ENCODE assay signal across 20 cellular contexts in genomic region chr9:127812936-127813675, GRCh38. TPM values are rescaled to one million over a fixed set of nuclear protein-coding genes. Genes with fewer than 3 reads are reported as not detected.
DNase-seq lines count a peak whose midpoint lies in the region; ATAC-seq and TF ChIP-seq lines count a peak whose summit lies in the region.
"Had no signal": no experiment of that assay in that cellular context is flagged by ENCODE, and none has a peak within 500 bp of the region (broad histone marks: within the 10 kb centered on the region; RNA-seq: fewer than 3 reads in every experiment).

No MANE protein-coding gene starts in this region.

- TF ChIP-seq CTCF in heart right ventricle (IDR thresholded peaks at IDR 0.05) (no peak), RWPE2 (IDR thresholded peaks at IDR 0.05; ENCODE audit: poor library complexity, severe bottlenecking) (no peak), left ventricle myocardium inferior (IDR thresholded peaks at IDR 0.05; ENCODE audit: borderline replicate concordance) (no peak)

- 82 to 83% methylated on average over 19 of the region's 19 CpGs for whole genome bisulfite sequencing in heart right ventricle, 2 donors
- no CpG with 5 or more reads among the region's 19 CpGs for WGBS in trophoblast cell (ENCODE audit: extremely low coverage, insufficient coverage, insufficient read length)

- H3K4me3 ChIP-seq in heart right ventricle (no peak overlapping the region), RWPE2 (ENCODE audit: severe bottlenecking) (no peak overlapping the region), left ventricle myocardium inferior (no peak overlapping the region), trophoblast cell (ENCODE audit: low read depth, low read length) (no peak overlapping the region)
- H3K4me3 ChIP-seq: A549 had no signal

- no peak overlapping the region for H4K8ac ChIP-seq in trophoblast cell (ENCODE audit: low read depth, low read length)

- H2BK12ac ChIP-seq in trophoblast cell (ENCODE audit: low read length): no peak overlapping the region

- H3K36me3 ChIP-seq in heart right ventricle (peaks cover 0 to 97% (median 68%) of the 10 kb centered on the region in 9 donors), RWPE2 (ENCODE audit: low read depth) (peaks cover 61% of the 10 kb centered on the region), left ventricle myocardium inferior (peaks cover 67% of the 10 kb centered on the region), trophoblast cell (ENCODE audit: control insufficient read depth in 1 of 2, insufficient read depth in 2 of 2, low read length in 2 of 2) (peaks cover 63 to 71% of the 10 kb centered on the region in 2 experiments)

- H2AK5ac ChIP-seq in trophoblast cell (ENCODE audit: low read length): no peak overlapping the region

- no peak for DNase-seq in heart right ventricle
- no peak for DNase-seq in Right ventricle myocardium superior
- peak; percentile 66 for DNase-seq in RWPE2 (ENCODE audit: low spot score)
- no peak for DNase-seq in left ventricle myocardium inferior
- DNase-seq in trophoblast cell: peak; percentile 58 to 66
- no peak for DNase-seq in NCI-H510A treated with DMSO at 0.1 percent for 48 hours (lab: John Stamatoyannopoulos, UW)
- DNase-seq in NCI-H2081 (lab: John Stamatoyannopoulos, UW): no peak
- DNase-seq in activated naive CD4-positive, alpha-beta T cell treated with anti-CD3 and anti-CD28 coated beads, Interleukin-2, amount 50 U/mL, for 16 hours: no peak
- DNase-seq: COR-L47; GF-D8; H9; NCI-H187; NCI-H345; NCI-H69; NK-92 treated with Interleukin-12 subunit alpha and Interleukin-12 subunit beta, amount 100 ng/mL, for 24 hours; OCI-M1; RPMI8226 had no signal

- H3K79me2 ChIP-seq in trophoblast cell (ENCODE audit: control insufficient read depth, insufficient read depth, low read length, poor library complexity): no peaks in the 10 kb centered on the region

- ATAC-seq in heart right ventricle (peak in 6 of 8 donors; percentile 0 to 17 (median 1)), Right ventricle myocardium superior (ENCODE audit: poor library complexity) (no peak), RWPE2 (ENCODE audit: low read depth) (no peak)
- ATAC-seq: A549 had no signal

- H3K4ac ChIP-seq in trophoblast cell (ENCODE audit: low read depth, low read length): no peak overlapping the region

- H3K9ac ChIP-seq in trophoblast cell (ENCODE audit: low read length): no peak overlapping the region

- no peak overlapping the region for H2AFZ ChIP-seq in trophoblast cell (ENCODE audit: insufficient read depth, low read length, poor library complexity)

- no peak overlapping the region for H4K91ac ChIP-seq in trophoblast cell (ENCODE audit: low read depth, low read length)

- H2BK120ac ChIP-seq in trophoblast cell (ENCODE audit: insufficient read depth, low read length, poor library complexity): no peak overlapping the region

- no peak overlapping the region for H3K18ac ChIP-seq in trophoblast cell (ENCODE audit: low read length)

- no peak overlapping the region for H2BK5ac ChIP-seq in trophoblast cell (ENCODE audit: low read depth, low read length, poor library complexity)

- peak overlapping the region in 5 of 10 donors; percentile 1 to 66 (median 57) for H3K27ac ChIP-seq in heart right ventricle
- no peak overlapping the region for H3K27ac ChIP-seq in RWPE2 (ENCODE audit: poor library complexity, severe bottlenecking)
- peak overlapping the region; percentile 59 for H3K27ac ChIP-seq in left ventricle myocardium inferior (replicated peaks)
- H3K27ac ChIP-seq in trophoblast cell (ENCODE audit: low read depth, low read length): no peak overlapping the region
- H3K27ac ChIP-seq: A549, HL-60 had no signal

- H3K4me1 ChIP-seq in heart right ventricle (peaks cover 0 to 52% (median 13%) of the 10 kb centered on the region in 9 donors), RWPE2 (ENCODE audit: insufficient read depth, poor library complexity, severe bottlenecking) (peaks cover 3% of the 10 kb centered on the region), left ventricle myocardium inferior (peaks cover 46% of the 10 kb centered on the region), trophoblast cell (ENCODE audit: control insufficient read depth in 1 of 2, insufficient read depth in 2 of 2, low read length in 2 of 2) (peaks cover 11 to 13% of the 10 kb centered on the region in 2 experiments)

- H3K9me3 ChIP-seq in heart right ventricle: no peaks in the 10 kb centered on the region
- no peaks in the 10 kb centered on the region for H3K9me3 ChIP-seq in RWPE2 (ENCODE audit: severe bottlenecking)
- no peaks in the 10 kb centered on the region for H3K9me3 ChIP-seq in left ventricle myocardium inferior (replicated peaks)
- H3K9me3 ChIP-seq in trophoblast cell (ENCODE audit: insufficient read depth, low read depth, low read length): no peaks in the 10 kb centered on the region
- H3K9me3 ChIP-seq: A549 had no signal

- H3K14ac ChIP-seq in trophoblast cell (ENCODE audit: low read length): no peak overlapping the region

- H3K27me3 ChIP-seq in heart right ventricle: no peaks in the 10 kb centered on the region
- H3K27me3 ChIP-seq in RWPE2 (ENCODE audit: insufficient read depth, poor library complexity, severe bottlenecking): no peaks in the 10 kb centered on the region
- H3K27me3 ChIP-seq in left ventricle myocardium inferior (ENCODE audit: low read depth): no peaks in the 10 kb centered on the region
- no peaks in the 10 kb centered on the region for H3K27me3 ChIP-seq in trophoblast cell (ENCODE audit: insufficient read depth, low read length)

- peaks cover 3% of the 10 kb centered on the region for H3K79me1 ChIP-seq in trophoblast cell (ENCODE audit: low read length)

- H3K23ac ChIP-seq in trophoblast cell (ENCODE audit: low read length): no peak overlapping the region

- intact Hi-C loops in heart right ventricle (cut with DNase I) (loop anchor here in 1 of 10 donors (5.0 kb wide), 1 partner anchor 59 kb away; no protein-coding TSS in a partner anchor), Right ventricle myocardium superior (cut with DNase I) (no loop called here), left ventricle myocardium inferior (cut with micrococcal nuclease) (no loop called here)

- H4K12ac ChIP-seq in trophoblast cell (ENCODE audit: low read depth, low read length): no peak overlapping the region

- no peak overlapping the region for H3K4me2 ChIP-seq in trophoblast cell (ENCODE audit: low read length)
- H3K4me2 ChIP-seq: A549 had no signal

RNA-seq across cellular contexts. Expression of gene FPGS, which starts 10.4 kb away (rescaled TPM):
- total RNA-seq in heart right ventricle (10 to 100 TPM; 40.2 to 58.5 (median 46.5) TPM), Right ventricle myocardium superior (31.5 TPM), left ventricle myocardium inferior (38.0 TPM)
- 10 to 100 TPM; 40.7 to 45.5 TPM for polyA plus RNA-seq in heart right ventricle
- 21.9 and 22.3 TPM in 2 replicates for polyA plus RNA-seq in trophoblast cell (2013)

RNA-seq across cellular contexts. Expression of gene CDK9, which starts 27.3 kb away (rescaled TPM):
- total RNA-seq in heart right ventricle (10 to 100 TPM; 30.9 to 59.0 (median 44.1) TPM), Right ventricle myocardium superior (44.4 TPM), left ventricle myocardium inferior (46.4 TPM)
- polyA plus RNA-seq in heart right ventricle: 10 to 100 TPM; 32.5 to 47.7 TPM
- polyA plus RNA-seq in trophoblast cell (2013): 36.0 and 38.6 TPM in 2 replicates

RNA-seq across cellular contexts. Expression of gene SH2D3C, which starts 34.6 kb away (rescaled TPM):
- 10 to 100 TPM; 10.9 to 26.0 (median 17.7) TPM for total RNA-seq in heart right ventricle
- 10 to 100 TPM; 30.1 to 36.7 TPM for polyA plus RNA-seq in heart right ventricle
- total RNA-seq in Right ventricle myocardium superior: 18.2 TPM
- total RNA-seq in left ventricle myocardium inferior: 18.2 TPM
- 0.40 and 0.65 TPM in 2 replicates for polyA plus RNA-seq in trophoblast cell (2013)
- total RNA-seq: Daoy had no signal

RNA-seq across cellular contexts. Expression of gene ENG, which starts 41.4 kb away (rescaled TPM):
- total RNA-seq in heart right ventricle (100 to 1,000 TPM in 8 of 10 donors, 10 to 100 TPM in 2; 76.8 to 263 (median 137) TPM), Right ventricle myocardium superior (118 TPM), left ventricle myocardium inferior (139 TPM)
- 100 to 1,000 TPM; 199 to 310 TPM for polyA plus RNA-seq in heart right ventricle
- 68.9 and 73.1 TPM in 2 replicates for polyA plus RNA-seq in trophoblast cell (2013)

Comparison
In these comparisons a context has a peak if more than half of its experiments do, and no peak if none do; other contexts are left out.
1. ATAC-seq: peak in heart right ventricle (6 of 8); none in Right ventricle myocardium superior (single experiment) and RWPE2 (single experiment).
2. DNase-seq: peak in RWPE2 (single experiment) and trophoblast cell (2 of 2); none in heart right ventricle (0 of 2), Right ventricle myocardium superior (single experiment), left ventricle myocardium inferior (single experiment), NCI-H510A treated with DMSO at 0.1 percent for 48 hours (single experiment), NCI-H2081 (0 of 2) and activated naive CD4-positive, alpha-beta T cell treated with anti-CD3 and anti-CD28 coated beads, Interleukin-2, amount 50 U/mL, for 16 hours (single experiment).